Comparison of ENCODE assay signal across 18 cellular contexts in the genomic region with DNA sequence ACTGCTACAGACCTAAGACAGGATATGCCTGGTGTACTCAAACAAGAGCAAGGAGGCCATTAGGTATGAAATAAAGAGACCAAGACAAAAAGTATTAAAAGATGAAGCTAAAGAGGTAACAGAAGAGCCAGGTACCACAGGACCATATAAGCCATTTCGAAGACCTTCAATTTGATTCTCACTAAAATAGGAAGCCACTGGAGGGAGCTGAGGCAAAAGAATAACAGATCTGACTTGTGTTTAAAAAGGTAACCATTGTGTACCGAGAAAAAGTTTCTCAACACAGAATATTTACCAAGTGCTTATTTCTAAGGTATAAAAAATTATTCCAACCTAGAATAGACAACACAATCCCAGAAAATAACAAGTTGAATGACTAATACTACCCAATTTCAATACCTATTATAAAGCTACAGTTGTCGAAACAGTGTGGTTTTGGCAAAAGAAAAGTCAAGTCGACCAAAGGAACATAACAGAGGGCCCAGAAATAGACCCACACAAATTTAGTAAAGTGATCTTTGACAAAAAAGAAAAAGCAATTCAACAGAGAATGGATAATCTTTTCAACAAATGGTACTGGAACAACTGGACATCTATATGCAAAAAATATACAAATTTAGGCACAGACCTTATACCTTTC.
DNase-seq lines count a peak whose midpoint lies in the region; ATAC-seq, FAIRE-seq and TF ChIP-seq lines count a peak whose summit lies in the region.
"Had no signal": no experiment of that assay in that cellular context is flagged by ENCODE, and none has a peak within 500 bp of the region (broad histone marks: within the 10 kb centered on the region; RNA-seq: fewer than 3 reads in every experiment).

No MANE protein-coding gene starts in this region.

- ATAC-seq in GM12878, result peak; percentile 22
- no peak for ATAC-seq in activated naive CD8-positive, alpha-beta T cell treated with anti-CD3 and anti-CD28 coated beads, Interleukin-2, amount 50 U/mL, for 24 hours
- ATAC-seq: naive thymus-derived CD8-positive, alpha-beta T cell; sciatic nerve had no signal

- H2AFZ ChIP-seq in GM12878 (ENCODE audit: control insufficient read depth, low read depth, low read length), result no peak overlapping the region
- H2AFZ ChIP-seq: PC-9 had no signal

- peak overlapping the region; percentile 28 for H3K9ac ChIP-seq in GM12878 (ENCODE audit: control insufficient read depth, insufficient read depth, low read length)

- no peaks in the 10 kb centered on the region for H3K4me1 Mint-ChIP-seq in activated naive CD8-positive, alpha-beta T cell treated with anti-CD3 and anti-CD28 coated beads, Interleukin-2, amount 50 U/mL, for 24 hours
- no peaks in the 10 kb centered on the region for H3K4me1 Mint-ChIP-seq in nephron progenitor cell
- H3K4me1 Mint-ChIP-seq: naive thymus-derived CD8-positive, alpha-beta T cell had no signal

- H3K4me2 ChIP-seq in GM12878 (ENCODE audit: control insufficient read depth, insufficient read depth), result peak overlapping the region; percentile 80

- H3K27ac ChIP-seq in GM12878 (ENCODE audit: control insufficient read depth, insufficient read depth) (peak overlapping the region; percentile 85), spleen (peak overlapping the region in 1 of 8 donors; percentile 2)

- FAIRE-seq in GM12878 (lab: Jason Lieb, UNC), result no peak

- no peaks in the 10 kb centered on the region for H3K36me3 Mint-ChIP-seq in activated naive CD8-positive, alpha-beta T cell treated with anti-CD3 and anti-CD28 coated beads, Interleukin-2, amount 50 U/mL, for 24 hours (ENCODE audit: low read depth)
- no peaks in the 10 kb centered on the region for H3K36me3 Mint-ChIP-seq in nephron progenitor cell (ENCODE audit: low read depth)
- H3K36me3 Mint-ChIP-seq: naive thymus-derived CD8-positive, alpha-beta T cell had no signal

- POLR2A ChIA-PET in GM12878 (lab: Charles Lee), result interaction anchor here (0.7 to 2.9 kb wide), 6 partner anchors 27 to 83 kb away, joined by 3 to 20 read pairs (median 6); no protein-coding TSS in a partner anchor

- H3K79me2 ChIP-seq in GM12878 (ENCODE audit: control insufficient read depth, insufficient read depth, low read length), result peaks cover 83% of the 10 kb centered on the region

- no peaks in the 10 kb centered on the region for H3K9me3 ChIP-seq in GM12878 (replicated peaks; ENCODE audit: control insufficient read depth, insufficient read depth, low read length)
- H3K9me3 ChIP-seq in spleen, result no peaks in the 10 kb centered on the region

- no peaks in the 10 kb centered on the region for H4K20me1 ChIP-seq in GM12878 (ENCODE audit: control insufficient read depth, insufficient read depth)

- no TSS peak for BruUV-seq in GM12878 (replicated peaks; lab: Mats Ljungman, UMichigan)

- peak; percentile 15 for DNase-seq in DMS114 treated with DMSO at 0.1 percent for 48 hours (lab: John Stamatoyannopoulos, UW; ENCODE audit: unreplicated experiment)
- no peak for DNase-seq in GM12878 (ENCODE audit: low read depth, low spot score)
- peak; percentile 44 for DNase-seq in midbrain (lab: John Stamatoyannopoulos, UW)
- DNase-seq in nucleus accumbens (lab: John Stamatoyannopoulos, UW), result no peak
- no peak for DNase-seq in activated naive CD8-positive, alpha-beta T cell treated with anti-CD3 and anti-CD28 coated beads, Interleukin-2, amount 50 U/mL, for 24 hours
- no peak for DNase-seq in spleen
- DNase-seq in nephron progenitor cell, result no peak
- DNase-seq: activated CD4-positive, alpha-beta T cell treated with anti-CD3 and anti-CD28 coated beads, Interleukin-2, amount 50 U/mL, for 48 hours; C1 segment of cervical spinal cord; effector memory CD4-positive, alpha-beta T cell; left cardiac atrium; naive thymus-derived CD8-positive, alpha-beta T cell; PC-9; T-helper 2 cell had no signal

- TF ChIP-seq EP300 in Ishikawa (IDR thresholded peaks at IDR 0.05; ENCODE audit: borderline replicate concordance) (no peak), GM12878 (IDR thresholded peaks at IDR 0.05; ENCODE audit: borderline replicate concordance in 1 of 2, control insufficient read depth in 1 of 2, low read depth in 2 of 2, low read length in 2 of 2) (no peak)

- H3K4me1 ChIP-seq in GM12878 (ENCODE audit: control insufficient read depth, insufficient read depth, low read length) (peaks cover 76% of the 10 kb centered on the region), spleen (peaks cover 0 to 10% (median 2%) of the 10 kb centered on the region in 6 donors)

- TF ChIP-seq CTCF in GM12878 (IDR thresholded peaks at IDR 0.05 in 2 of 3, conservative IDR thresholded peaks at IDR 0.05 in 1 of 3; ENCODE audit: control insufficient read depth in 2 of 3, extremely low read depth in 1 of 3, insufficient read depth in 1 of 3, low read depth in 3 of 3, low read length in 3 of 3) (peak in 2 of 3 experiments; percentile 36; a peak in 2 of 6 replicates), spleen (IDR thresholded peaks at IDR 0.05 in 8 of 11, conservative IDR thresholded peaks at IDR 0.05 in 3 of 11) (no peak), nephron progenitor cell (IDR thresholded peaks at IDR 0.05) (no peak)

- no peaks in the 10 kb centered on the region for H3K27me3 ChIP-seq in GM12878 (replicated peaks in 1 of 2; ENCODE audit: control insufficient read depth in 2 of 2, insufficient read depth in 2 of 2, low read length in 1 of 2)
- no peaks in the 10 kb centered on the region for H3K27me3 ChIP-seq in spleen (replicated peaks in 1 of 7)

- peak overlapping the region; percentile 31; the same call in 1 of the 2 replicates for H3K4me3 ChIP-seq in GM12878
- H3K4me3 ChIP-seq in spleen, result no peak overlapping the region
- H3K4me3 ChIP-seq: PC-9 had no signal

- H3K36me3 ChIP-seq in GM12878 (ENCODE audit: control insufficient read depth in 2 of 2, insufficient read depth in 2 of 2, low read length in 1 of 2) (no peaks in the 10 kb centered on the region; a peak in 1 of 4 replicates), spleen (no peaks in the 10 kb centered on the region)

- H3K27ac Mint-ChIP-seq in activated naive CD8-positive, alpha-beta T cell treated with anti-CD3 and anti-CD28 coated beads, Interleukin-2, amount 50 U/mL, for 24 hours, result no peak overlapping the region
- no peak overlapping the region for H3K27ac Mint-ChIP-seq in nephron progenitor cell
- H3K27ac Mint-ChIP-seq: activated T-helper 1 cell treated with anti-CD3 and anti-CD28 coated beads, Interleukin-12 subunit alpha, Interleukin-12 subunit beta, Interleukin-2, Interleukin-4 antibody, amounts not matched to agents 30 ng/mL and 10 ng/mL and 1 ng/mL, durations not matched to agents 14 hours and 24 hours and 36 hours; naive thymus-derived CD8-positive, alpha-beta T cell; stimulated activated naive CD8-positive, alpha-beta T cell treated with anti-CD3 and anti-CD28 coated beads, Interleukin-15, Interleukin-2, amounts not matched to agents 100 ng/mL and 50 ng/mL, for 24 hours had no signal

- intact Hi-C loops in GM12878 (cut with micrococcal nuclease; ENCODE audit: unreplicated experiment), result loop anchor here (2.0 to 10.0 kb wide), 4 partner anchors 27 to 187 kb away; a partner anchor contains a TSS
- intact Hi-C loops in spleen (cut with DNase I; ENCODE audit: low total_unique reads), result no loop called here

- H3K27me3 Mint-ChIP-seq in activated naive CD8-positive, alpha-beta T cell treated with anti-CD3 and anti-CD28 coated beads, Interleukin-2, amount 50 U/mL, for 24 hours, result peaks cover 2% of the 10 kb centered on the region
- no peaks in the 10 kb centered on the region for H3K27me3 Mint-ChIP-seq in nephron progenitor cell (ENCODE audit: low read depth, poor library complexity)
- H3K27me3 Mint-ChIP-seq: stimulated activated naive CD8-positive, alpha-beta T cell treated with anti-CD3 and anti-CD28 coated beads, Interleukin-15, Interleukin-2, amounts not matched to agents 100 ng/mL and 50 ng/mL, for 24 hours had no signal

- CTCF ChIA-PET in GM12878 (lab: Yijun Ruan, JAX), result interaction anchor here (0.5 to 19.5 kb wide), 27 partner anchors 10 to 297 kb away, joined by 3 to 494 read pairs (median 3); a partner anchor contains a TSS

- RAD21 ChIA-PET in GM12878 (lab: Charles Lee; ENCODE audit: unreplicated experiment), result interaction anchor here (0.5 to 15.3 kb wide), 22 partner anchors 10 to 226 kb away, joined by 3 to 450 read pairs (median 9); no protein-coding TSS in a partner anchor

- no peaks in the 10 kb centered on the region for H3K9me3 Mint-ChIP-seq in activated naive CD8-positive, alpha-beta T cell treated with anti-CD3 and anti-CD28 coated beads, Interleukin-2, amount 50 U/mL, for 24 hours
- H3K9me3 Mint-ChIP-seq in nephron progenitor cell, result no peaks in the 10 kb centered on the region
- H3K9me3 Mint-ChIP-seq: activated T-helper 1 cell treated with anti-CD3 and anti-CD28 coated beads, Interleukin-12 subunit alpha, Interleukin-12 subunit beta, Interleukin-2, Interleukin-4 antibody, amounts not matched to agents 30 ng/mL and 10 ng/mL and 1 ng/mL, durations not matched to agents 14 hours and 24 hours and 36 hours; naive thymus-derived CD8-positive, alpha-beta T cell; stimulated activated naive CD8-positive, alpha-beta T cell treated with anti-CD3 and anti-CD28 coated beads, Interleukin-15, Interleukin-2, amounts not matched to agents 100 ng/mL and 50 ng/mL, for 24 hours had no signal

- no peak for TF ChIP-seq POLR2A in GM12878 (IDR thresholded peaks at IDR 0.05; ENCODE audit: low read depth, low read length)
- TF ChIP-seq POLR2A in spleen (IDR thresholded peaks at IDR 0.05), result no peak

- TF ChIP-seq RAD21 in Ishikawa (IDR thresholded peaks at IDR 0.05; ENCODE audit: low read depth), result peak; percentile 10; the same call in 1 of the 2 replicates
- TF ChIP-seq RAD21 in GM12878 (IDR thresholded peaks at IDR 0.05; ENCODE audit: insufficient read depth, low read depth, low read length), result peak; percentile 55

- in situ Hi-C loops in GM12878 (cut with MboI), result loop anchor here (5.0 kb wide), 1 partner anchor 74 kb away; no protein-coding TSS in a partner anchor

- 5% methylated on average over 4 of the region's 4 CpGs for WGBS in GM12878 (ENCODE audit: insufficient coverage, insufficient replicate concordance, low lambda C conversion rate, missing lambda C conversion rate)
- 69 to 87% (median 75%) methylated on average over 4 of the region's 4 CpGs for WGBS in spleen, 5 donors

- SMC1A ChIA-PET in GM12878 (lab: Charles Lee; ENCODE audit: uncharacterized antibody, unreplicated experiment), result interaction anchor here (0.7 to 20.4 kb wide), 21 partner anchors 9 to 173 kb away, joined by 3 to 396 read pairs (median 7); no protein-coding TSS in a partner anchor

- no peak overlapping the region for H3K4me3 Mint-ChIP-seq in activated naive CD8-positive, alpha-beta T cell treated with anti-CD3 and anti-CD28 coated beads, Interleukin-2, amount 50 U/mL, for 24 hours
- no peak overlapping the region for H3K4me3 Mint-ChIP-seq in nephron progenitor cell
- H3K4me3 Mint-ChIP-seq: activated T-helper 1 cell treated with anti-CD3 and anti-CD28 coated beads, Interleukin-12 subunit alpha, Interleukin-12 subunit beta, Interleukin-2, Interleukin-4 antibody, amounts not matched to agents 30 ng/mL and 10 ng/mL and 1 ng/mL, durations not matched to agents 14 hours and 24 hours and 36 hours; naive thymus-derived CD8-positive, alpha-beta T cell; stimulated activated naive CD8-positive, alpha-beta T cell treated with anti-CD3 and anti-CD28 coated beads, Interleukin-15, Interleukin-2, amounts not matched to agents 100 ng/mL and 50 ng/mL, for 24 hours had no signal

TF ChIP-seq in GM12878, 131 proteins besides CTCF, POLR2A, EP300 and RAD21 (continues in another document):
- TF ChIP-seq RFX5 (IDR thresholded peaks at IDR 0.05; ENCODE audit: low read depth, low read length), result no peak
- no peak for TF ChIP-seq ZSCAN29 (IDR thresholded peaks at IDR 0.05)

Comparison
In these comparisons a context has a peak if more than half of its experiments do, and no peak if none do; other contexts are left out.
1. DNase-seq: peak in DMS114 treated with DMSO at 0.1 percent for 48 hours (single experiment) and midbrain (single experiment); none in GM12878 (single experiment), nucleus accumbens (0 of 56), activated naive CD8-positive, alpha-beta T cell treated with anti-CD3 and anti-CD28 coated beads, Interleukin-2, amount 50 U/mL, for 24 hours (single experiment), spleen (single experiment) and nephron progenitor cell (single experiment).
2. CTCF ChIP-seq: peak in GM12878 (2 of 3); none in spleen (0 of 11) and nephron progenitor cell (single experiment).